ENCODE assay signal across 10 cellular contexts in genomic region chr12:123142948-123143752, GRCh38. TPM values are rescaled to one million over a fixed set of nuclear protein-coding genes. Genes with fewer than 3 reads are reported as not detected.
A peak's percentile ranks its signal among the peaks of the same experiment; 100 is the strongest.
DNase-seq lines count a peak whose midpoint lies in the region; ATAC-seq, FAIRE-seq and TF ChIP-seq lines count a peak whose summit lies in the region.
"Had no signal": no experiment of that assay in that cellular context is flagged by ENCODE, and none has a peak within 500 bp of the region (broad histone marks: within the 10 kb centered on the region; RNA-seq: fewer than 3 reads in every experiment).

No MANE protein-coding gene starts in this region.

- peaks cover 55 to 85% (median 71%) of the 10 kb centered on the region in 10 experiments for H3K4me1 ChIP-seq in BLaER1 treated with 17β-estradiol and CSF1 and Interleukin-3, amounts not matched to agents 10 nM and 100 nM
- H3K4me1 ChIP-seq in muscle layer of colon (ENCODE audit: insufficient read depth, low read length) = peaks cover 45% of the 10 kb centered on the region

- DNase-seq in NB4 (ENCODE audit: low read depth) = peak; percentile 95
- DNase-seq in activated naive CD8-positive, alpha-beta T cell treated with anti-CD3 and anti-CD28 coated beads for 36 hours = no peak
- DNase-seq in ureter (ENCODE audit: low spot score) = no peak
- no peak for DNase-seq in HTR-8/SVneo (ENCODE audit: insufficient read length, low spot score)
- DNase-seq in middle frontal gyrus (ENCODE audit: extremely low spot score, low spot score) = no peak

- peak overlapping the region; percentile 79 to 99 (median 92) for H3K4me2 ChIP-seq in BLaER1 treated with 17β-estradiol and CSF1 and Interleukin-3, amounts not matched to agents 10 nM and 100 nM

- no peaks in the 10 kb centered on the region for H3K9me3 ChIP-seq in BLaER1 treated with 17β-estradiol and CSF1 and Interleukin-3, amounts not matched to agents 10 nM and 100 nM (replicated peaks in 1 of 11)
- H3K9me3 ChIP-seq in muscle layer of colon (ENCODE audit: low read length) = no peaks in the 10 kb centered on the region

- H3K4me3 Mint-ChIP-seq in activated naive CD8-positive, alpha-beta T cell treated with anti-CD3 and anti-CD28 coated beads for 36 hours = no peak overlapping the region

- peak; percentile 42 for TF ChIP-seq CTCF in NB4 (IDR thresholded peaks at IDR 0.05; ENCODE audit: low read depth, low read length)

- H3K36me3 ChIP-seq in BLaER1 treated with 17β-estradiol and CSF1 and Interleukin-3, amounts not matched to agents 10 nM and 100 nM = peaks cover 0 to 2% (median 0%) of the 10 kb centered on the region in 11 experiments; a peak in 1 of 22 replicates
- no peaks in the 10 kb centered on the region for H3K36me3 ChIP-seq in muscle layer of colon (ENCODE audit: insufficient read depth, low read length)

- H3K27me3 ChIP-seq in BLaER1 treated with 17β-estradiol and CSF1 and Interleukin-3, amounts not matched to agents 10 nM and 100 nM = peaks cover 0 to 8% (median 5%) of the 10 kb centered on the region in 11 experiments; a peak in 16 of 22 replicates
- no peaks in the 10 kb centered on the region for H3K27me3 ChIP-seq in muscle layer of colon (ENCODE audit: control insufficient read depth in 1 of 2, insufficient read depth in 2 of 2, low read length in 2 of 2)

- no peaks in the 10 kb centered on the region for H3K27me3 Mint-ChIP-seq in activated naive CD8-positive, alpha-beta T cell treated with anti-CD3 and anti-CD28 coated beads for 36 hours

- peak overlapping the region in 6 of 10 experiments; percentile 35 to 53 (median 44); a peak in 9 of 20 replicates for H3K4me3 ChIP-seq in BLaER1 treated with 17β-estradiol and CSF1 and Interleukin-3, amounts not matched to agents 10 nM and 100 nM
- no peak overlapping the region for H3K4me3 ChIP-seq in NB4 (ENCODE audit: low read depth, low read length)
- H3K4me3 ChIP-seq in muscle layer of colon (ENCODE audit: low read depth in 1 of 2, low read length in 2 of 2) = no peak overlapping the region

- peaks cover 0 to 5% (median 0%) of the 10 kb centered on the region in 11 experiments; a peak in 3 of 22 replicates for H4K20me1 ChIP-seq in BLaER1 treated with 17β-estradiol and CSF1 and Interleukin-3, amounts not matched to agents 10 nM and 100 nM

- FAIRE-seq in HTR-8/SVneo (lab: Jason Lieb, UNC) = no peak
- FAIRE-seq: G401.6, islet of Langerhans had no signal

- H3K27ac Mint-ChIP-seq in activated naive CD8-positive, alpha-beta T cell treated with anti-CD3 and anti-CD28 coated beads for 36 hours = peak overlapping the region; percentile 8

- H3K4me1 Mint-ChIP-seq in activated naive CD8-positive, alpha-beta T cell treated with anti-CD3 and anti-CD28 coated beads for 36 hours = peaks cover 37% of the 10 kb centered on the region

- H3K36me3 Mint-ChIP-seq in activated naive CD8-positive, alpha-beta T cell treated with anti-CD3 and anti-CD28 coated beads for 36 hours = peaks cover 6% of the 10 kb centered on the region

- H3K9ac ChIP-seq in BLaER1 treated with 17β-estradiol and CSF1 and Interleukin-3, amounts not matched to agents 10 nM and 100 nM = peak overlapping the region; percentile 14 to 77 (median 69); a peak in 19 of 22 replicates
- H3K9ac ChIP-seq in muscle layer of colon (ENCODE audit: low read length) = no peak overlapping the region

- peak overlapping the region; percentile 2 to 83 (median 71); a peak in 20 of 22 replicates for H3K27ac ChIP-seq in BLaER1 treated with 17β-estradiol and CSF1 and Interleukin-3, amounts not matched to agents 10 nM and 100 nM
- peak overlapping the region; percentile 57 for H3K27ac ChIP-seq in muscle layer of colon (ENCODE audit: low read depth, low read length)

- ATAC-seq in GM19455 (IDR thresholded peaks at IDR 0.05; ENCODE audit: unreplicated experiment) = no peak

- no peak for TF ChIP-seq POLR2A in NB4 (IDR thresholded peaks at IDR 0.05; ENCODE audit: extremely low read depth, insufficient read length)

- no peaks in the 10 kb centered on the region for H3K9me3 Mint-ChIP-seq in activated naive CD8-positive, alpha-beta T cell treated with anti-CD3 and anti-CD28 coated beads for 36 hours

RNA-seq across cellular contexts. Expression of gene PITPNM2, which starts 7.7 kb away (rescaled TPM):
- 10 to 100 TPM; 13.1 to 13.2 TPM for total RNA-seq in activated naive CD8-positive, alpha-beta T cell treated with anti-CD3 and anti-CD28 coated beads for 36 hours
- 17.5 TPM for total RNA-seq in ureter

Comparison
In these comparisons a context has a peak if more than half of its experiments do, and no peak if none do; other contexts are left out.
1. H3K4me3 ChIP-seq: peak in BLaER1 treated with 17β-estradiol and CSF1 and Interleukin-3, amounts not matched to agents 10 nM and 100 nM (6 of 10); none in NB4 (single experiment) and muscle layer of colon (0 of 2).